ENCODE assay signal across 22 cellular contexts in the genomic region with DNA sequence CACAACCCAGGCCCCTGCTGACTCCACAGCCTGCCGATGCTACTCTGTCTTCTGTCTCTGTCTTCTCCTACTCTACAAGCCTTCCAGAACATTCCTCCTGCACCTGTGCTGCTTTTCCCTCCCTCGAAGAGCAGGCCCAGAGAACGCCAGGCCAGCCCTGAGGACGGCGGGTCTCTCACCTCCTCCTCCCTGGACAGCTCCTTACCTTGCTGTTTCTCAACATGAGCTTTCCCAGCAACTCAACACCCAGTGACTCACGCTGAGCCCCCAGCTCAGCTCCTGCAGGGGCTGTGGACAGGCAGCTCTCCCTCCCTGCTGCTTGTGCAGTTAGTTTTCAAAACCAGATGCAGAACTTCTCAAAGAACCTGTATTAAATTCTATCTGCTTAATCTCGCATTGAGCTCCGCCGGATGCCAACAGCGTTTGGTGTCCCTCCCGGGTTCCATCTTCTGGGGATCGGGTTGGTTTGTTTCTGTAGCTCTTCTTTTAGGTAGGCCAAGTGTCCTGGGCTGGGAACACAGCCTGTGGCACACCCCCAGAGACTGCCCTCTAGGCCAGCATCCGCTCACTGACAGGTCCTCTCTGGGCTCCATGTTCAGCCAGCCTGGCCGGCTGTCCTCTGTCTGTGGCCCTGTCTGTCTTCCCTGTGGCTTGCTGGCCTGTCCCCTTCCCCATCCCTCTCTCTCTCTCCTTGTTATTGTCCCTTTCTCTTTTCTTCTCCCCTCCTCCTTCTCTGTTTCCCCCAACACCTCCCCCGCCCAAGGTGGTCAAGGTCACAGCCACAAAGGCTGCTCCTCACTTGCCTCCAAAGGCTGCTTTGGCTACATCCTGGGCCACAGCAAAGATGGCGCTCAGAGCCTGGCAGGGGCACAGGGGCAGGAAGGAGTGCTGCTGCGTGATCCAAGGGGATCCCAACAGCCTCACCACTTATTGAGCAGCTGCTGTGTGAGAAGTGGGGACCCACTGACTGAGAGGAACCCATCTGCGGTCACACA.
"Had no signal": no experiment of that assay in that cellular context is flagged by ENCODE, and none has a peak within 500 bp of the region (broad histone marks: within the 10 kb centered on the region; RNA-seq: fewer than 3 reads in every experiment).

No MANE protein-coding gene starts in this region.

- H3K4me1 ChIP-seq: breast epithelium, foreskin keratinocyte, left ventricle myocardium inferior, transverse colon had no signal

- H3K4me3 ChIP-seq: breast epithelium, left ventricle myocardium inferior, transverse colon had no signal

- H3K9me3 Mint-ChIP-seq: activated naive CD4-positive, alpha-beta T cell treated with anti-CD3 and anti-CD28 coated beads for 36 hours; activated naive CD8-positive, alpha-beta T cell treated with anti-CD3 and anti-CD28 coated beads, Interleukin-2, amount 10 ng/mL, durations not matched to agents 7 days and 5 days; immature natural killer cell; nephron; stimulated activated memory B cell treated with anti-CD40 and anti-IgM and Interleukin-4, amounts not matched to agents 10 μg/mL and 1 μg/mL and 100 μg/mL, for 72 hours had no signal

- H3K36me3 Mint-ChIP-seq: activated naive CD8-positive, alpha-beta T cell treated with anti-CD3 and anti-CD28 coated beads, Interleukin-2, amount 10 ng/mL, durations not matched to agents 7 days and 5 days; immature natural killer cell; stimulated activated memory B cell treated with anti-CD40 and anti-IgM and Interleukin-4, amounts not matched to agents 10 μg/mL and 1 μg/mL and 100 μg/mL, for 72 hours had no signal

- H3K9me3 ChIP-seq: breast epithelium, left ventricle myocardium inferior, transverse colon had no signal

- H3K36me3 ChIP-seq: breast epithelium, left ventricle myocardium inferior, transverse colon had no signal

- DNase-seq: activated CD4-positive, alpha-beta T cell treated with anti-CD3 and anti-CD28 coated beads for 1 hour; activated CD4-positive, alpha-beta T cell treated with anti-CD3 and anti-CD28 coated beads, Interleukin-2, amount 50 U/mL, for 1 hour; activated CD8-positive, alpha-beta T cell treated with anti-CD3 and anti-CD28 coated beads, Interleukin-2, amount 10 ng/mL, durations not matched to agents 7 days and 5 days; activated effector memory CD4-positive, alpha-beta T cell treated with Interleukin-2 at 50 U/mL for 16 hours; activated naive CD4-positive, alpha-beta T cell treated with anti-CD3 and anti-CD28 coated beads for 36 hours; activated naive CD8-positive, alpha-beta T cell treated with anti-CD3 and anti-CD28 coated beads, Interleukin-2, amount 10 ng/mL, durations not matched to agents 7 days and 5 days; activated T-cell treated with anti-CD3 and anti-CD28 coated beads, Interleukin-2, amount 50 U/mL, for 48 hours; amniotic stem cell; cerebellar nuclear complex; cortex of kidney; immature natural killer cell; kidney glomerular epithelial cell; left ventricle myocardium inferior; nucleus accumbens; small intestine; stimulated activated CD4-positive, alpha-beta T cell treated with anti-CD3 and anti-CD28 coated beads, Interleukin-15, amount 100 ng/mL, for 24 hours; transverse colon had no signal

- H3K27ac Mint-ChIP-seq: activated CD8-positive, alpha-beta T cell treated with anti-CD3 and anti-CD28 coated beads, Interleukin-2, amount 10 ng/mL, durations not matched to agents 7 days and 5 days; activated naive CD4-positive, alpha-beta T cell treated with anti-CD3 and anti-CD28 coated beads for 36 hours; activated naive CD8-positive, alpha-beta T cell treated with anti-CD3 and anti-CD28 coated beads, Interleukin-2, amount 10 ng/mL, durations not matched to agents 7 days and 5 days; immature natural killer cell; nephron; stimulated activated memory B cell treated with anti-CD40 and anti-IgM and Interleukin-4, amounts not matched to agents 10 μg/mL and 1 μg/mL and 100 μg/mL, for 72 hours had no signal

- H3K4me1 Mint-ChIP-seq: activated naive CD8-positive, alpha-beta T cell treated with anti-CD3 and anti-CD28 coated beads, Interleukin-2, amount 10 ng/mL, durations not matched to agents 7 days and 5 days; immature natural killer cell; nephron; stimulated activated memory B cell treated with anti-CD40 and anti-IgM and Interleukin-4, amounts not matched to agents 10 μg/mL and 1 μg/mL and 100 μg/mL, for 72 hours had no signal

- H3K27me3 Mint-ChIP-seq: activated naive CD8-positive, alpha-beta T cell treated with anti-CD3 and anti-CD28 coated beads, Interleukin-2, amount 10 ng/mL, durations not matched to agents 7 days and 5 days had no signal

- H3K27me3 ChIP-seq: breast epithelium, foreskin keratinocyte, transverse colon had no signal

- H3K27ac ChIP-seq: breast epithelium, foreskin keratinocyte, left ventricle myocardium inferior, transverse colon had no signal

- ATAC-seq: activated CD8-positive, alpha-beta T cell treated with anti-CD3 and anti-CD28 coated beads, Interleukin-2, amount 10 ng/mL, durations not matched to agents 7 days and 5 days; sciatic nerve; stimulated activated memory B cell treated with anti-CD40 and anti-IgM and Interleukin-4, amounts not matched to agents 10 μg/mL and 1 μg/mL and 100 μg/mL, for 72 hours had no signal

- H3K4me3 Mint-ChIP-seq: activated CD8-positive, alpha-beta T cell treated with anti-CD3 and anti-CD28 coated beads, Interleukin-2, amount 10 ng/mL, durations not matched to agents 7 days and 5 days; activated naive CD4-positive, alpha-beta T cell treated with anti-CD3 and anti-CD28 coated beads for 36 hours; activated naive CD8-positive, alpha-beta T cell treated with anti-CD3 and anti-CD28 coated beads, Interleukin-2, amount 10 ng/mL, durations not matched to agents 7 days and 5 days; immature natural killer cell; nephron; stimulated activated memory B cell treated with anti-CD40 and anti-IgM and Interleukin-4, amounts not matched to agents 10 μg/mL and 1 μg/mL and 100 μg/mL, for 72 hours had no signal
